Comparison of ENCODE assay signal across 17 cellular contexts in the genomic region with DNA sequence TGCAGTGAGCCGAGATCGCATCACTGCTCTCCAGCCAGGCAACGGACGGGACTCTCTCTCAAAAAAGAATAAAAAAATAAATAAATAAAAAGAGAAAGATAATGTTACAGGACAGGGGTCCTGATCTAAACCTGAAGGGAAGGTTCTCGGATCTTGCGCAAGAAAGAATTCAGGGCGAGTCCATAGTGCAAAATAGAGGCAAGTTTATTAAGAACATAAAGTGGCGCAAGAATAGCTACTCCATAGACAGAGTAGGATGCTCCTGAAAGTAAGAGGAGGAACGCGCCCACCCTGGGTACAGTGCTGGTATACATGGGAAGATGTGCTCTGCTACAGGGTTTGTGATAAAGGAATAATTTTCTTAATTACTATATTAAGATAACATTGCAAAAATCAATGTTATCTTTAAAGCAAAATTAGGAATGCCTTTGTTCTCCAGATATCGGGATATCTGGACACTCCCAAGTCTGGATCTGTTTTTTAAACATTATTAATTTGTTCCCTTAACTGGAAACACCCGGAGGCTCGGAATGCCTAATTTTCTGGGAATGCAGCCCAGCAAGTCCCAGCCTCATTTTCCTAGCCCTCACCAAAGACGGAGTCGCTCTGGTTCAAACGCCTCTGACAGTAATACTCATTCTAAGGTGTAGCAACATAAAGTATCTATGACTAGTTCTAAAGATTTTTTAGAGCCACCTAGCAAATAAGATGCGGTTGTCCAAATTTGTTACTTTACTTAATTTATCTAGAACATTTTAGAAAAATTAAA.
"Had no signal": no experiment of that assay in that cellular context is flagged by ENCODE, and none has a peak within 500 bp of the region (broad histone marks: within the 10 kb centered on the region; RNA-seq: fewer than 3 reads in every experiment).

No MANE protein-coding gene starts in this region.

- H3K4me2 ChIP-seq: neural progenitor cell had no signal

- H3K27ac Mint-ChIP-seq: activated naive CD8-positive, alpha-beta T cell treated with anti-CD3 and anti-CD28 coated beads for 36 hours; activated T-cell treated with anti-CD3 and anti-CD28 coated beads, Interleukin-2, amount 50 U/mL, for 72 hours; neural progenitor cell had no signal

- H3K36me3 ChIP-seq: neural progenitor cell, pancreas, thyroid gland had no signal

- FAIRE-seq: endometrium, pancreas had no signal

- H3K4me1 ChIP-seq: neural progenitor cell had no signal

- ATAC-seq: heart left ventricle, left lobe of liver, pancreas had no signal

- H3K27me3 Mint-ChIP-seq: activated naive CD8-positive, alpha-beta T cell treated with anti-CD3 and anti-CD28 coated beads for 36 hours had no signal

- H3K27ac ChIP-seq: brain microvascular endothelial cell, esophagus squamous epithelium, neural progenitor cell, pancreas, skin epidermis, thyroid gland had no signal

- H3K9ac ChIP-seq: neural progenitor cell had no signal

- H2AFZ ChIP-seq: neural progenitor cell had no signal

- H3K9me3 ChIP-seq: esophagus squamous epithelium, heart left ventricle, pancreas, thyroid gland had no signal

- H3K4me3 ChIP-seq: esophagus squamous epithelium, heart left ventricle, neural progenitor cell, pancreas, skin epidermis, thyroid gland had no signal

- H3K27me3 ChIP-seq: brain microvascular endothelial cell, esophagus squamous epithelium, heart left ventricle, neural progenitor cell, pancreas, thyroid gland had no signal

- DNase-seq: activated CD4-positive, alpha-beta T cell treated with anti-CD3 and anti-CD28 coated beads for 1 hour; activated CD4-positive, alpha-beta T cell treated with anti-CD3 and anti-CD28 coated beads, Interleukin-2, amount 50 U/mL, for 48 hours; activated gamma-delta T cell treated with Interleukin-2 at 50 U/mL for 16 hours; activated naive CD8-positive, alpha-beta T cell treated with anti-CD3 and anti-CD28 coated beads for 36 hours; activated T-cell treated with anti-CD3 and anti-CD28 coated beads, Interleukin-2, amount 50 U/mL, for 72 hours; brain microvascular endothelial cell; esophagus squamous epithelium; foreskin melanocyte; heart left ventricle; pancreas; retina; T-helper 2 cell; thyroid gland had no signal

- H3K4me3 Mint-ChIP-seq: activated naive CD8-positive, alpha-beta T cell treated with anti-CD3 and anti-CD28 coated beads for 36 hours; activated T-cell treated with anti-CD3 and anti-CD28 coated beads, Interleukin-2, amount 50 U/mL, for 72 hours; neural progenitor cell had no signal

- H3K9me3 Mint-ChIP-seq: activated naive CD8-positive, alpha-beta T cell treated with anti-CD3 and anti-CD28 coated beads for 36 hours; activated T-cell treated with anti-CD3 and anti-CD28 coated beads, Interleukin-2, amount 50 U/mL, for 72 hours had no signal
